Comparison of ENCODE assay signal across 1 cellular context in genomic region chr16:49620868-49621239, GRCh38.
TF ChIP-seq lines count a peak whose summit lies in the region.

No MANE protein-coding gene starts in this region.

TF ChIP-seq in A549, 52 proteins besides CTCF, POLR2A, EP300 and RAD21 (continued from another document):
- TF ChIP-seq PHF8 (IDR thresholded peaks at IDR 0.05; ENCODE audit: borderline replicate concordance, low read depth) = no peak
- TF ChIP-seq FOSB (CRISPR knock-in tag; IDR thresholded peaks at IDR 0.05) = no peak
- TF ChIP-seq FOXS1 (CRISPR knock-in tag; IDR thresholded peaks at IDR 0.05) = no peak
- no peak for TF ChIP-seq ATOH8 (CRISPR knock-in tag; IDR thresholded peaks at IDR 0.05; ENCODE audit: low read depth)
- TF ChIP-seq MAFK (IDR thresholded peaks at IDR 0.05; ENCODE audit: partially characterized antibody) = no peak
